In the genomic region with DNA sequence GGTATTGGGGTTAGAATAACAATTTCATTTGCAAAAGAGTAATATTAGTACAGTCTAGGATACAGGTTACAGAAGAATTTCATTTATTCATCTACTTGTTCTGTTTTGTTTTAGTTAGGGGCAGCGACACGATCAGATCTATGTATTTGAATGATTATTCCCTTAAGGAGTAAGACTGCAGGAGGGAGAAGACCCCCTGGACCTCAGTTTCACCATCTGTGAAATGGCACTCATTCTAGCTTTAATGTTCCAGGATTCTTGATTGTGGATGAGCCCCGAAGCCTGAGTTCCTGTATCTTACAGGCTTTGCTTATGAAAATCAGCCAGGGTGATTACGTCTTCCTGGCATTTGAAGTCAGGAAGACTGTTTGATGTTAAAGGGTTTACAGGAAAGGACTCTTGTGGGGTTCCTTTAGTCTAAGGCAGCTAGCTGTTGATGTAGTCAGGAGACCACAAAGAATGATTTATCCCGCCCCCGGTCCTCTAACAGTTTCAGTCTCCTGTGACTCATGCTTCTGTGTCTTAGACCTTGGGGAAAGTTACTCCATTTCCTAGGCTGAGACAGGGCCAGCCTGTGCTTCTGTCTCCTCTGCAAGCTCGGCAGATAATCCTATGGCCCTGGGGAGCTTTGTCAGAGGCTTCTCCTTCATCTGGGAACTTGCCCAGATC, we compare ENCODE assay signal across 9 cellular contexts. TPM values are rescaled to one million over a fixed set of nuclear protein-coding genes. Genes with fewer than 3 reads are reported as not detected.
A peak's percentile ranks its signal among the peaks of the same experiment; 100 is the strongest.
DNase-seq lines count a peak whose midpoint lies in the region; ATAC-seq, FAIRE-seq and TF ChIP-seq lines count a peak whose summit lies in the region.
"Had no signal": no experiment of that assay in that cellular context is flagged by ENCODE, and none has a peak within 500 bp of the region (broad histone marks: within the 10 kb centered on the region; RNA-seq: fewer than 3 reads in every experiment).

No MANE protein-coding gene starts in this region.

- peaks cover 57% of the 10 kb centered on the region for H3K4me1 ChIP-seq in ACC112 (ENCODE audit: control insufficient read depth, insufficient read depth, low read length, unreplicated experiment)
- H3K4me1 ChIP-seq in kidney (ENCODE audit: control insufficient read depth in 1 of 2, insufficient read depth in 1 of 2, low read depth in 1 of 2, low read length in 2 of 2) = peaks cover 9 to 11% of the 10 kb centered on the region in 2 donors

- DNase-seq in GM19239 (ENCODE audit: insufficient read length, low spot score) (no peak), T follicular helper cell (ENCODE audit: low read depth) (peak; percentile 30), amniotic epithelial cell (ENCODE audit: low read depth) (peak; percentile 100), kidney (peak; percentile 66), germinal center (ENCODE audit: low spot score) (no peak)
- DNase-seq in stimulated activated CD4-positive, alpha-beta T cell treated with anti-CD3 and anti-CD28 coated beads, TNF-alpha, amount 100 ng/mL, for 4 hours (ENCODE audit: low read depth in 3 of 3) = peak in 2 of 3 experiments; percentile 58 to 60

- FAIRE-seq in GM19239 (lab: Jason Lieb, UNC) (peak; percentile 96), kidney (lab: Jason Lieb, UNC) (peak; percentile 8)

- H3K36me3 ChIP-seq in ACC112 (ENCODE audit: insufficient read depth, low read length) (peaks cover 20% of the 10 kb centered on the region), kidney (ENCODE audit: control insufficient read depth in 1 of 2, insufficient read depth in 2 of 2, low read length in 2 of 2) (no peaks in the 10 kb centered on the region)

- H3K27ac ChIP-seq in ACC112 (ENCODE audit: low read depth, low read length) (peak overlapping the region; percentile 93), kidney (ENCODE audit: low read depth in 2 of 2, low read length in 2 of 2) (peak overlapping the region; percentile 10 to 43)

- intact Hi-C loops in kidney (cut with DNase I) = no loop called here

- no peak for TF ChIP-seq CTCF in kidney (IDR thresholded peaks at IDR 0.05; ENCODE audit: borderline replicate concordance, extremely low read depth, insufficient read depth)

- no peaks in the 10 kb centered on the region for H3K9me3 ChIP-seq in kidney (ENCODE audit: control insufficient read depth in 1 of 2, low read length in 2 of 2)

- H2AFZ ChIP-seq in ACC112 (ENCODE audit: low read length, unreplicated experiment) = no peak overlapping the region

- ATAC-seq in HG03196 (IDR thresholded peaks at IDR 0.05; ENCODE audit: unreplicated experiment) = peak; percentile 95

- H3K9ac ChIP-seq in kidney (ENCODE audit: low read length in 2 of 2) = no peak overlapping the region

- H3K4me3 ChIP-seq in ACC112 (ENCODE audit: low read depth, low read length) (peak overlapping the region; percentile 69), kidney (ENCODE audit: low read length in 2 of 2) (no peak overlapping the region)

- H3K79me2 ChIP-seq in ACC112 (ENCODE audit: control insufficient read depth, insufficient read depth, low read length, unreplicated experiment) = peaks cover 96% of the 10 kb centered on the region

- no peaks in the 10 kb centered on the region for H3K27me3 ChIP-seq in ACC112 (ENCODE audit: insufficient read depth, low read length)

RNA-seq across cellular contexts. Expression of a gene that starts 11.5 kb away (rescaled TPM):
- 23.9 TPM for total RNA-seq in kidney
- 23.0 TPM for polyA plus RNA-seq in kidney (ENCODE audit: insufficient read depth, low read depth, low replicate concordance)

RNA-seq across cellular contexts. Expression of a gene that starts 31.3 kb away (rescaled TPM):
- total RNA-seq in kidney = 59.1 TPM
- 17.5 TPM for polyA plus RNA-seq in kidney (ENCODE audit: insufficient read depth, low read depth, low replicate concordance)

RNA-seq across cellular contexts. Expression of a gene that starts 56.2 kb away (rescaled TPM):
- total RNA-seq in kidney = 0.44 TPM
- not detected for polyA plus RNA-seq in kidney (ENCODE audit: insufficient read depth, low read depth, low replicate concordance)
- polyA plus RNA-seq: neural cell had no signal

Comparison
In these comparisons a context has a peak if more than half of its experiments do, and no peak if none do; other contexts are left out.
1. DNase-seq: peak in T follicular helper cell (single experiment), amniotic epithelial cell (single experiment), kidney (single experiment) and stimulated activated CD4-positive, alpha-beta T cell treated with anti-CD3 and anti-CD28 coated beads, TNF-alpha, amount 100 ng/mL, for 4 hours (2 of 3); none in GM19239 (single experiment) and germinal center (single experiment).